In genomic region chr12:56637621-56638020, GRCh38 we compare ENCODE assay signal across 9 cellular contexts. TPM values are rescaled to one million over a fixed set of nuclear protein-coding genes. Genes with fewer than 3 reads are reported as not detected.
DNase-seq lines count a peak whose midpoint lies in the region; ATAC-seq and TF ChIP-seq lines count a peak whose summit lies in the region.
"Had no signal": no experiment of that assay in that cellular context is flagged by ENCODE, and none has a peak within 500 bp of the region (broad histone marks: within the 10 kb centered on the region; RNA-seq: fewer than 3 reads in every experiment).

No MANE protein-coding gene starts in this region.

- H3F3A ChIP-seq in SK-N-SH (replicated peaks; ENCODE audit: insufficient read depth) = peaks cover 48% of the 10 kb centered on the region

- no peaks in the 10 kb centered on the region for H3K27me3 Mint-ChIP-seq in activated CD4-positive, alpha-beta memory T cell treated with anti-CD3 and anti-CD28 coated beads, Interleukin-2, amount 10 ng/mL, durations not matched to agents 7 days and 5 days
- H3K27me3 Mint-ChIP-seq in stimulated activated memory B cell treated with anti-CD40 and anti-IgM and Interleukin-4, amounts not matched to agents 10 μg/mL and 1 μg/mL and 100 μg/mL, for 72 hours = no peaks in the 10 kb centered on the region

- H4K20me1 ChIP-seq in SK-N-SH (ENCODE audit: insufficient read depth) = peaks cover 12% of the 10 kb centered on the region

- peaks cover 59% of the 10 kb centered on the region for H3K4me1 Mint-ChIP-seq in activated CD4-positive, alpha-beta memory T cell treated with anti-CD3 and anti-CD28 coated beads, Interleukin-2, amount 10 ng/mL, durations not matched to agents 7 days and 5 days
- peaks cover 52% of the 10 kb centered on the region for H3K4me1 Mint-ChIP-seq in stimulated activated memory B cell treated with anti-CD40 and anti-IgM and Interleukin-4, amounts not matched to agents 10 μg/mL and 1 μg/mL and 100 μg/mL, for 72 hours

- no peak for TF ChIP-seq CTCF in SK-N-SH (IDR thresholded peaks at IDR 0.05)
- TF ChIP-seq CTCF in GM20000 (IDR thresholded peaks at IDR 0.05; ENCODE audit: extremely low read depth, missing control alignments) = no peak

- 54% methylated on average over 2 of the region's 2 CpGs for WGBS in SK-N-SH (ENCODE audit: low lambda C conversion rate)

- no peaks in the 10 kb centered on the region for H3K27me3 ChIP-seq in SK-N-SH (ENCODE audit: insufficient read depth)
- H3K27me3 ChIP-seq in layer of hippocampus (ENCODE audit: control insufficient read depth, insufficient read depth, low read length) = no peaks in the 10 kb centered on the region

- H3K36me3 Mint-ChIP-seq in activated CD4-positive, alpha-beta memory T cell treated with anti-CD3 and anti-CD28 coated beads, Interleukin-2, amount 10 ng/mL, durations not matched to agents 7 days and 5 days (ENCODE audit: low read depth) = peaks cover 49% of the 10 kb centered on the region
- peaks cover 37% of the 10 kb centered on the region for H3K36me3 Mint-ChIP-seq in stimulated activated memory B cell treated with anti-CD40 and anti-IgM and Interleukin-4, amounts not matched to agents 10 μg/mL and 1 μg/mL and 100 μg/mL, for 72 hours

- no peak overlapping the region for H3K4me3 Mint-ChIP-seq in activated CD4-positive, alpha-beta memory T cell treated with anti-CD3 and anti-CD28 coated beads, Interleukin-2, amount 10 ng/mL, durations not matched to agents 7 days and 5 days
- H3K4me3 Mint-ChIP-seq in stimulated activated memory B cell treated with anti-CD40 and anti-IgM and Interleukin-4, amounts not matched to agents 10 μg/mL and 1 μg/mL and 100 μg/mL, for 72 hours = no peak overlapping the region

- peak overlapping the region; percentile 98; the same call in 1 of the 2 replicates for H3K4me2 ChIP-seq in SK-N-SH

- no peak overlapping the region for H3K4me3 ChIP-seq in SK-N-SH (ENCODE audit: low read depth in 2 of 2, low read length in 1 of 2)

- no peak for ATAC-seq in SK-N-SH treated with all-trans-retinoic acid at 6 μM for 48 hours
- ATAC-seq in stimulated activated memory B cell treated with anti-CD40 and anti-IgM and Interleukin-4, amounts not matched to agents 10 μg/mL and 1 μg/mL and 100 μg/mL, for 72 hours = no peak
- no peak for ATAC-seq in HG03095 (IDR thresholded peaks at IDR 0.05; ENCODE audit: unreplicated experiment)
- no peak for ATAC-seq in GM21576 (IDR thresholded peaks at IDR 0.05; ENCODE audit: unreplicated experiment)

- DNase-seq in SK-N-SH = no peak
- no peak for DNase-seq in activated CD4-positive, alpha-beta memory T cell treated with anti-CD3 and anti-CD28 coated beads, Interleukin-2, amount 10 ng/mL, durations not matched to agents 7 days and 5 days
- no peak for DNase-seq in GM20000 (ENCODE audit: low spot score)
- DNase-seq: activated T-cell treated with anti-CD3 and anti-CD28 coated beads, Interleukin-2, amount 50 U/mL, for 48 hours had no signal

- H2AFZ ChIP-seq in SK-N-SH (ENCODE audit: low read depth) = peak overlapping the region; percentile 61; the same call in 1 of the 2 replicates

- peaks cover 35 to 52% of the 10 kb centered on the region in 2 experiments for H3K36me3 ChIP-seq in SK-N-SH (replicated peaks in 1 of 2; ENCODE audit: control insufficient read depth in 1 of 2, insufficient read depth in 2 of 2, low read length in 1 of 2)

- H3K9me3 Mint-ChIP-seq in activated CD4-positive, alpha-beta memory T cell treated with anti-CD3 and anti-CD28 coated beads, Interleukin-2, amount 10 ng/mL, durations not matched to agents 7 days and 5 days = no peaks in the 10 kb centered on the region
- H3K9me3 Mint-ChIP-seq in stimulated activated memory B cell treated with anti-CD40 and anti-IgM and Interleukin-4, amounts not matched to agents 10 μg/mL and 1 μg/mL and 100 μg/mL, for 72 hours = no peaks in the 10 kb centered on the region

- peak overlapping the region; percentile 66 for H3K27ac Mint-ChIP-seq in activated CD4-positive, alpha-beta memory T cell treated with anti-CD3 and anti-CD28 coated beads, Interleukin-2, amount 10 ng/mL, durations not matched to agents 7 days and 5 days
- H3K27ac Mint-ChIP-seq in stimulated activated memory B cell treated with anti-CD40 and anti-IgM and Interleukin-4, amounts not matched to agents 10 μg/mL and 1 μg/mL and 100 μg/mL, for 72 hours = peak overlapping the region; percentile 90

- TF ChIP-seq RAD21 in SK-N-SH (IDR thresholded peaks at IDR 0.05; ENCODE audit: low read length) = no peak

- TF ChIP-seq EP300 in SK-N-SH (IDR thresholded peaks at IDR 0.05; ENCODE audit: borderline replicate concordance in 1 of 2, low read depth in 1 of 2, low read length in 1 of 2) = no peak

- peaks cover 45% of the 10 kb centered on the region for H3K79me2 ChIP-seq in SK-N-SH (ENCODE audit: insufficient read depth)

- peaks cover 18 to 37% of the 10 kb centered on the region in 2 experiments for H3K4me1 ChIP-seq in SK-N-SH (ENCODE audit: control insufficient read depth in 1 of 2, insufficient read depth in 2 of 2, low read depth in 1 of 2, low read length in 1 of 2)

- no peaks in the 10 kb centered on the region for H3K9me3 ChIP-seq in SK-N-SH

- H3K9ac ChIP-seq in SK-N-SH = peak overlapping the region; percentile 53; the same call in 1 of the 2 replicates

- POLR2A ChIA-PET in SK-N-SH (lab: Yijun Ruan, JAX) = no interaction called here
- POLR2A ChIA-PET in activated CD4-positive, alpha-beta memory T cell treated with anti-CD3 and anti-CD28 coated beads, Interleukin-2, amount 10 ng/mL, durations not matched to agents 7 days and 5 days (lab: Charles Lee) = interaction anchor here (2.0 to 5.5 kb wide), 2 partner anchors 8 kb away, joined by 17 to 103 read pairs; partner anchors contain the start of genes ATP5F1B and BAZ2A

- H3K9me2 ChIP-seq in SK-N-SH = no peaks in the 10 kb centered on the region

- peak overlapping the region; percentile 94 to 96 for H3K27ac ChIP-seq in SK-N-SH (ENCODE audit: low read depth in 2 of 2, low read length in 1 of 2)
- peak overlapping the region; percentile 94 for H3K27ac ChIP-seq in layer of hippocampus (ENCODE audit: low read depth, low read length)

- CTCF ChIA-PET in SK-N-SH (lab: Yijun Ruan, JAX) = no interaction called here
- CTCF ChIA-PET in activated CD4-positive, alpha-beta memory T cell treated with anti-CD3 and anti-CD28 coated beads, Interleukin-2, amount 10 ng/mL, durations not matched to agents 7 days and 5 days (lab: Charles Lee) = no interaction called here

TF ChIP-seq in SK-N-SH, 30 proteins besides CTCF, POLR2A, EP300 and RAD21 (continues in another document):
- TF ChIP-seq TCF12 (IDR thresholded peaks at IDR 0.05) = no peak
- no peak for TF ChIP-seq FOXJ3 (CRISPR knock-in tag; IDR thresholded peaks at IDR 0.05)
- no peak for TF ChIP-seq EZH2phosphoT487 (IDR thresholded peaks at IDR 0.05; ENCODE audit: borderline replicate concordance, low read depth)
- TF ChIP-seq PBX3 (IDR thresholded peaks at IDR 0.05) = no peak
- TF ChIP-seq MXI1 (IDR thresholded peaks at IDR 0.05; ENCODE audit: low read depth, low read length) = no peak

TF ChIP-seq in SK-N-SH treated with all-trans-retinoic acid at 6 μM for 48 hours, 23 proteins besides CTCF, POLR2A, EP300 and RAD21 (continues in another document):
- TF ChIP-seq ESRRG (CRISPR knock-in tag; IDR thresholded peaks at IDR 0.05) (no peak), PATZ1 (CRISPR knock-in tag; IDR thresholded peaks at IDR 0.05; ENCODE audit: borderline replicate concordance) (no peak), ZNF8 (CRISPR knock-in tag; IDR thresholded peaks at IDR 0.05) (no peak), ZFP30 (CRISPR knock-in tag; IDR thresholded peaks at IDR 0.05) (no peak), TCF4 (CRISPR knock-in tag; IDR thresholded peaks at IDR 0.05; ENCODE audit: borderline replicate concordance) (no peak), SNAI2 (CRISPR knock-in tag; IDR thresholded peaks at IDR 0.05) (no peak), ZNF565 (CRISPR knock-in tag; conservative IDR thresholded peaks at IDR 0.05; ENCODE audit: low read depth) (no peak), ARNTL (CRISPR knock-in tag; IDR thresholded peaks at IDR 0.05; ENCODE audit: borderline replicate concordance, low read depth) (no peak), TOX (CRISPR knock-in tag; IDR thresholded peaks at IDR 0.05; ENCODE audit: borderline replicate concordance) (no peak), ZFP3 (CRISPR knock-in tag; IDR thresholded peaks at IDR 0.05) (no peak), CSDC2 (CRISPR knock-in tag; IDR thresholded peaks at IDR 0.05) (no peak), PPARA (CRISPR knock-in tag; IDR thresholded peaks at IDR 0.05; ENCODE audit: borderline replicate concordance) (no peak)

RNA-seq across cellular contexts. Expression of gene BAZ2A, which starts 7.5 kb away (rescaled TPM):
- 32.4 and 34.9 TPM in 2 replicates for polyA plus RNA-seq in SK-N-SH (2012; rRNA removed)
- 17.7 and 22.0 TPM in 2 replicates for polyA plus RNA-seq in SK-N-SH (2012; cell fraction: cytosol; rRNA removed)
- 121 and 132 TPM in 2 replicates for polyA plus RNA-seq in SK-N-SH (2012; cell fraction: nucleus; rRNA removed)
- 100 to 1,000 TPM; 121 to 126 TPM for total RNA-seq in activated CD4-positive, alpha-beta memory T cell treated with anti-CD3 and anti-CD28 coated beads, Interleukin-2, amount 10 ng/mL, durations not matched to agents 7 days and 5 days

RNA-seq across cellular contexts. Expression of gene ATP5F1B, which starts 8.2 kb away (rescaled TPM):
- 762 and 917 TPM in 2 replicates for polyA plus RNA-seq in SK-N-SH (2012; rRNA removed)
- 791 and 824 TPM in 2 replicates for polyA plus RNA-seq in SK-N-SH (2012; cell fraction: cytosol; rRNA removed)
- 461 and 654 TPM in 2 replicates for polyA plus RNA-seq in SK-N-SH (2012; cell fraction: nucleus; rRNA removed)
- total RNA-seq in activated CD4-positive, alpha-beta memory T cell treated with anti-CD3 and anti-CD28 coated beads, Interleukin-2, amount 10 ng/mL, durations not matched to agents 7 days and 5 days = 100 to 1,000 TPM; 529 to 549 TPM

RNA-seq across cellular contexts. Expression of gene PTGES3, which starts 50.5 kb away (rescaled TPM):
- polyA plus RNA-seq in SK-N-SH (2012; rRNA removed) = 38.9 and 40.5 TPM in 2 replicates
- 65.3 and 83.2 TPM in 2 replicates for polyA plus RNA-seq in SK-N-SH (2012; cell fraction: cytosol; rRNA removed)
- 12.5 and 25.3 TPM in 2 replicates for polyA plus RNA-seq in SK-N-SH (2012; cell fraction: nucleus; rRNA removed)
- 100 to 1,000 TPM; 240 to 241 TPM for total RNA-seq in activated CD4-positive, alpha-beta memory T cell treated with anti-CD3 and anti-CD28 coated beads, Interleukin-2, amount 10 ng/mL, durations not matched to agents 7 days and 5 days
